Comparison of ENCODE assay signal across 14 cellular contexts in genomic region chr7:100352230-100352781, GRCh38. TPM values are rescaled to one million over a fixed set of nuclear protein-coding genes. Genes with fewer than 3 reads are reported as not detected.
DNase-seq lines count a peak whose midpoint lies in the region; ATAC-seq, FAIRE-seq and TF ChIP-seq lines count a peak whose summit lies in the region.
"Not testable (repeated sequence)": the region's sequence is repeated elsewhere in the genome, so short reads cannot be mapped to it uniquely, and the experiment has no call there.
"Had no signal": no experiment of that assay in that cellular context is flagged by ENCODE, and none has a peak within 500 bp of the region (broad histone marks: within the 10 kb centered on the region; RNA-seq: fewer than 3 reads in every experiment).

No MANE protein-coding gene starts in this region.

- H3K4me3 Mint-ChIP-seq in T-helper 17 cell; activated T-cell treated with anti-CD3 and anti-CD28 coated beads, Interleukin-2, amount 50 U/mL, for 24 hours: not testable (repeated sequence)
- H3K4me3 Mint-ChIP-seq in activated naive CD8-positive, alpha-beta T cell treated with anti-CD3 and anti-CD28 coated beads, Interleukin-2, amount 10 ng/mL, durations not matched to agents 7 days and 5 days = peak overlapping the region; percentile 82

- TF ChIP-seq POLR2A in GM12891 (IDR thresholded peaks at IDR 0.05; ENCODE audit: low read depth, low read length) = not testable (repeated sequence)

- not testable (repeated sequence) for H3K4me1 Mint-ChIP-seq in T-helper 17 cell
- H3K4me1 Mint-ChIP-seq in activated T-cell treated with anti-CD3 and anti-CD28 coated beads, Interleukin-2, amount 50 U/mL, for 24 hours (ENCODE audit: low read depth) = peaks cover 38% of the 10 kb centered on the region
- H3K4me1 Mint-ChIP-seq in activated naive CD8-positive, alpha-beta T cell treated with anti-CD3 and anti-CD28 coated beads, Interleukin-2, amount 10 ng/mL, durations not matched to agents 7 days and 5 days = peaks cover 31% of the 10 kb centered on the region

- H3K9me3 Mint-ChIP-seq in activated T-cell treated with anti-CD3 and anti-CD28 coated beads, Interleukin-2, amount 50 U/mL, for 24 hours; activated naive CD8-positive, alpha-beta T cell treated with anti-CD3 and anti-CD28 coated beads, Interleukin-2, amount 10 ng/mL, durations not matched to agents 7 days and 5 days: not testable (repeated sequence)

- not testable (repeated sequence) for H3K36me3 ChIP-seq in mucosa of descending colon (ENCODE audit: low read depth)
- peaks cover 18 to 20% of the 10 kb centered on the region in 2 donors for H3K36me3 ChIP-seq in small intestine (ENCODE audit: control insufficient read depth in 2 of 2, insufficient read depth in 2 of 2, low read length in 2 of 2)
- H3K36me3 ChIP-seq in upper lobe of right lung = peaks cover 90% of the 10 kb centered on the region

- H3K27ac Mint-ChIP-seq in T-helper 17 cell = not testable (repeated sequence)
- peak overlapping the region; percentile 52 for H3K27ac Mint-ChIP-seq in activated T-cell treated with anti-CD3 and anti-CD28 coated beads, Interleukin-2, amount 50 U/mL, for 24 hours
- peak overlapping the region; percentile 95 for H3K27ac Mint-ChIP-seq in activated naive CD8-positive, alpha-beta T cell treated with anti-CD3 and anti-CD28 coated beads, Interleukin-2, amount 10 ng/mL, durations not matched to agents 7 days and 5 days

- not testable (repeated sequence) for H3K4me3 ChIP-seq in mucosa of descending colon
- H3K4me3 ChIP-seq in small intestine (ENCODE audit: low read depth in 1 of 2, low read length in 2 of 2) (peak overlapping the region in 1 of 2 donors; percentile 34), upper lobe of right lung (peak overlapping the region; percentile 10)

- ATAC-seq in T-helper 17 cell (peak; percentile 79), left ventricle myocardium superior (peak; percentile 7), mucosa of descending colon (peak; percentile 59), upper lobe of right lung (peak; percentile 23)
- peak; percentile 83 for ATAC-seq in activated naive CD8-positive, alpha-beta T cell treated with anti-CD3 and anti-CD28 coated beads, Interleukin-2, amount 10 ng/mL, durations not matched to agents 7 days and 5 days (ENCODE audit: low read depth)

- DNase-seq in GM12891 (ENCODE audit: insufficient read length, low spot score); T-helper 17 cell; activated T-cell treated with anti-CD3 and anti-CD28 coated beads, Interleukin-2, amount 50 U/mL, for 24 hours; left ventricle myocardium superior; mucosa of descending colon; small intestine; upper lobe of right lung: not testable (repeated sequence)
- peak; percentile 49 for DNase-seq in activated naive CD8-positive, alpha-beta T cell treated with anti-CD3 and anti-CD28 coated beads, Interleukin-2, amount 10 ng/mL, durations not matched to agents 7 days and 5 days

- not testable (repeated sequence) for H3K27me3 ChIP-seq in small intestine (ENCODE audit: control insufficient read depth in 2 of 2, insufficient read depth in 2 of 2, low read length in 2 of 2); upper lobe of right lung

- H3K4me1 ChIP-seq in mucosa of descending colon (ENCODE audit: low read depth); small intestine (ENCODE audit: control insufficient read depth in 2 of 2, insufficient read depth in 1 of 2, low read depth in 1 of 2, low read length in 1 of 2); upper lobe of right lung: not testable (repeated sequence)

- not testable (repeated sequence) for H3K27me3 Mint-ChIP-seq in T-helper 17 cell; activated T-cell treated with anti-CD3 and anti-CD28 coated beads, Interleukin-2, amount 50 U/mL, for 24 hours; activated naive CD8-positive, alpha-beta T cell treated with anti-CD3 and anti-CD28 coated beads, Interleukin-2, amount 10 ng/mL, durations not matched to agents 7 days and 5 days

- intact Hi-C loops in left ventricle myocardium superior (cut with micrococcal nuclease); mucosa of descending colon (cut with DNase I, micrococcal nuclease); upper lobe of right lung (cut with DNase I): not testable (repeated sequence)

- not testable (repeated sequence) for H3K9me3 ChIP-seq in T-helper 17 cell (ENCODE audit: control insufficient read depth, low read length, poor library complexity, severe bottlenecking); mucosa of descending colon; small intestine (ENCODE audit: control insufficient read depth, low read depth); upper lobe of right lung

- not testable (repeated sequence) for TF ChIP-seq CTCF in mucosa of descending colon (IDR thresholded peaks at IDR 0.05); upper lobe of right lung (IDR thresholded peaks at IDR 0.05)

- POLR2A ChIA-PET in activated naive CD8-positive, alpha-beta T cell treated with anti-CD3 and anti-CD28 coated beads, Interleukin-2, amount 10 ng/mL, durations not matched to agents 7 days and 5 days (lab: Charles Lee) = interaction anchor here (0.6 to 1.5 kb wide), 5 partner anchors 16 to 187 kb away, joined by 3 to 5 read pairs (median 3); partner anchors contain the start of gene MEPCE

- peak overlapping the region; percentile 17 to 63 for H3K27ac ChIP-seq in small intestine (ENCODE audit: low read depth in 1 of 2, low read length in 1 of 2)
- not testable (repeated sequence) for H3K27ac ChIP-seq in upper lobe of right lung

- WGBS in small intestine, 3 donors = 83 to 92% (median 84%) methylated on average over 15 to 18 of the region's 18 CpGs

- peak; percentile 94 for FAIRE-seq in GM12891 (lab: Jason Lieb, UNC)
- not testable (repeated sequence) for FAIRE-seq in small intestine (lab: Jason Lieb, UNC)

- not testable (repeated sequence) for H3K36me3 Mint-ChIP-seq in T-helper 17 cell (ENCODE audit: low read depth)
- peaks cover 92% of the 10 kb centered on the region for H3K36me3 Mint-ChIP-seq in activated T-cell treated with anti-CD3 and anti-CD28 coated beads, Interleukin-2, amount 50 U/mL, for 24 hours (ENCODE audit: low read depth)
- H3K36me3 Mint-ChIP-seq in activated naive CD8-positive, alpha-beta T cell treated with anti-CD3 and anti-CD28 coated beads, Interleukin-2, amount 10 ng/mL, durations not matched to agents 7 days and 5 days = peaks cover 36% of the 10 kb centered on the region

RNA-seq across cellular contexts. Expression of gene PILRB, which starts 5.6 kb away (rescaled TPM):
- 15.1 TPM for polyA plus RNA-seq in GM12891 (2012; ENCODE audit: low read depth, missing spikeins)
- total RNA-seq in T-helper 17 cell = 10 to 100 TPM; 71.6 to 97.2 TPM
- total RNA-seq in activated naive CD8-positive, alpha-beta T cell treated with anti-CD3 and anti-CD28 coated beads, Interleukin-2, amount 10 ng/mL, durations not matched to agents 7 days and 5 days = 10 to 100 TPM; 91.3 to 96.4 TPM
- total RNA-seq in left ventricle myocardium superior = 10.9 TPM
- 10 to 100 TPM; 36.4 to 95.3 (median 54.3) TPM for total RNA-seq in mucosa of descending colon
- 100 to 1,000 TPM in 1 of 3 donors, 10 to 100 TPM in 2; 39.1 to 117 (median 58.4) TPM for polyA plus RNA-seq in small intestine
- total RNA-seq in upper lobe of right lung = 38.1 TPM

RNA-seq across cellular contexts. Expression of gene PILRA, which starts 21.0 kb away (rescaled TPM):
- 1.6 TPM for polyA plus RNA-seq in GM12891 (2012; ENCODE audit: low read depth, missing spikeins)
- 10 to 100 TPM in 1 of 2 donors, 1 to 10 TPM in 1; 3.1 to 14.5 TPM for total RNA-seq in T-helper 17 cell
- 1 to 10 TPM; 4.1 to 5.1 TPM for total RNA-seq in activated naive CD8-positive, alpha-beta T cell treated with anti-CD3 and anti-CD28 coated beads, Interleukin-2, amount 10 ng/mL, durations not matched to agents 7 days and 5 days
- total RNA-seq in left ventricle myocardium superior = 3.2 TPM
- 10 to 100 TPM in 1 of 3 donors, 1 to 10 TPM in 2; 4.2 to 15.9 (median 7.8) TPM for total RNA-seq in mucosa of descending colon
- polyA plus RNA-seq in small intestine = 1 to 10 TPM in 2 of 3 donors, under 1 TPM in 1; 0.81 to 3.6 (median 3.3) TPM
- 36.9 TPM for total RNA-seq in upper lobe of right lung
- total RNA-seq: GM23248, IMR-90, LHCN-M2 had no signal

RNA-seq across cellular contexts. Expression of gene SPDYE3, which starts 44.8 kb away (rescaled TPM):
- polyA plus RNA-seq in GM12891 (2012; ENCODE audit: low read depth, missing spikeins) = 4.5 TPM
- total RNA-seq in T-helper 17 cell (not detected), left ventricle myocardium superior (not detected), mucosa of descending colon (not detected), upper lobe of right lung (not detected)
- not detected for total RNA-seq in activated naive CD8-positive, alpha-beta T cell treated with anti-CD3 and anti-CD28 coated beads, Interleukin-2, amount 10 ng/mL, durations not matched to agents 7 days and 5 days
- polyA plus RNA-seq in small intestine = under 1 TPM in 1 of 3 donors, not detected in 2; 0.06 TPM
- total RNA-seq: G401, GM23248, HT-29, IMR-90, LHCN-M2, PC-3 had no signal
- polyA plus RNA-seq: IMR-90 had no signal

Comparison
In these comparisons a context has a peak if more than half of its experiments do, and no peak if none do; other contexts are left out.
1. ATAC-seq: peak in every context shown above with its lines; median percentile 83 in activated naive CD8-positive, alpha-beta T cell treated with anti-CD3 and anti-CD28 coated beads, Interleukin-2, amount 10 ng/mL, durations not matched to agents 7 days and 5 days; 79 in T-helper 17 cell; 59 in mucosa of descending colon; 23 in upper lobe of right lung; 7 in left ventricle myocardium superior.